Comparison of ENCODE assay signal across 8 cellular contexts in the genomic region with DNA sequence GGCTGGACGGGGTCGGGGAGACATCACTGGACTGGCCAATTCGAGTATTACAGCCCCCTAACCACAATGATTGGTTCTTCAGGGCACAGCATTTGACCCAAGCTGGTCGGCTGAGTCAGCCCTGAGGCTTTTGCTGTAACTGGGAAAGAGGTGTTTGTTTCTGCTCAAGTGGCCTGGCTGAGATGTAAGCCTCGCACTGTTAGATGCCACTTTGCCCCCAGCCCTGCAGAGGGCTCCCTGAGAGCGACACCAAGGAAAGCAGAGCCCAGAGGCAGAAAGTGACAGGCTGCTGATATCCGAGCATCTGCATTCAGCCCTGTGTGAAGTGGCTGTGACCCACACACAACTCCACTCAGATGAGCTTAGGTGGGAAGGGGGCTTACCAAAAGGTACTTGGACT.
DNase-seq lines count a peak whose midpoint lies in the region; ATAC-seq and TF ChIP-seq lines count a peak whose summit lies in the region.

No MANE protein-coding gene starts in this region.

- H3K27ac ChIP-seq in WERI-Rb-1: no peak overlapping the region

- ATAC-seq in HG02763 (IDR thresholded peaks at IDR 0.05; ENCODE audit: unreplicated experiment) (no peak), HG03159 (IDR thresholded peaks at IDR 0.05; ENCODE audit: unreplicated experiment) (no peak)

- H3K27me3 ChIP-seq in WERI-Rb-1 (ENCODE audit: insufficient read depth, low read depth, severe bottlenecking): no peaks in the 10 kb centered on the region

- TF ChIP-seq CTCF in WERI-Rb-1 (IDR thresholded peaks at IDR 0.05; ENCODE audit: low read depth, low read length): peak; percentile 82

- H3K36me3 ChIP-seq in WERI-Rb-1: peaks cover 9% of the 10 kb centered on the region

- H3K4me3 ChIP-seq in WERI-Rb-1 (ENCODE audit: low read depth, low read length): no peak overlapping the region

- H3K9me3 ChIP-seq in WERI-Rb-1 (ENCODE audit: severe bottlenecking): no peaks in the 10 kb centered on the region

- DNase-seq in stimulated activated CD4-positive, alpha-beta T cell treated with anti-CD3 and anti-CD28 coated beads, Interleukin-1b, Interleukin-23, amount 100 ng/mL, for 48 hours: peak; percentile 30
- DNase-seq in stimulated activated CD4-positive, alpha-beta T cell treated with anti-CD3 and anti-CD28 coated beads, Interleukin-2, amount 100 ng/mL, for 24 hours: no peak
- DNase-seq in NCI-H1417 treated with DMSO at 0.1 percent for 48 hours (lab: John Stamatoyannopoulos, UW): peak; percentile 8
- peak; percentile 69 for DNase-seq in WERI-Rb-1
- peak; percentile 92 for DNase-seq in islet precursor cell
- DNase-seq in GM19240 (ENCODE audit: insufficient read length, low spot score): no peak

Comparison
In these comparisons a context has a peak if more than half of its experiments do, and no peak if none do; other contexts are left out.
1. DNase-seq: peak in stimulated activated CD4-positive, alpha-beta T cell treated with anti-CD3 and anti-CD28 coated beads, Interleukin-1b, Interleukin-23, amount 100 ng/mL, for 48 hours (single experiment), NCI-H1417 treated with DMSO at 0.1 percent for 48 hours (single experiment), WERI-Rb-1 (single experiment) and islet precursor cell (single experiment); none in stimulated activated CD4-positive, alpha-beta T cell treated with anti-CD3 and anti-CD28 coated beads, Interleukin-2, amount 100 ng/mL, for 24 hours (0 of 2) and GM19240 (single experiment).